In genomic region chr6:11613858-11614257, GRCh38 we compare ENCODE assay signal across 10 cellular contexts.
A peak's percentile ranks its signal among the peaks of the same experiment; 100 is the strongest.
DNase-seq lines count a peak whose midpoint lies in the region; ATAC-seq and TF ChIP-seq lines count a peak whose summit lies in the region.
"Had no signal": no experiment of that assay in that cellular context is flagged by ENCODE, and none has a peak within 500 bp of the region (broad histone marks: within the 10 kb centered on the region; RNA-seq: fewer than 3 reads in every experiment).

No MANE protein-coding gene starts in this region.

- WGBS in mesodermal cell (ENCODE audit: insufficient coverage in 2 of 2), 2 experiments, result 58 to 73% methylated on average over 3 of the region's 4 CpGs
- WGBS in psoas muscle, 3 donors, result 57 to 61% (median 58%) methylated on average over 4 of the region's 4 CpGs

- intact Hi-C loops in psoas muscle (cut with DNase I), result no loop called here

- CTCF ChIA-PET in AG04450 (lab: Charles Lee), result interaction anchor here (0.9 kb wide), 1 partner anchor 29 kb away, joined by 4 read pairs; no protein-coding TSS in a partner anchor

- no peaks in the 10 kb centered on the region for H3K36me3 ChIP-seq in mesodermal cell (ENCODE audit: control insufficient read depth, insufficient read depth, low read length)
- H3K36me3 ChIP-seq in WERI-Rb-1, result no peaks in the 10 kb centered on the region
- no peaks in the 10 kb centered on the region for H3K36me3 ChIP-seq in psoas muscle (ENCODE audit: insufficient read depth in 1 of 2, low read depth in 1 of 2)
- H3K36me3 ChIP-seq: BLaER1 treated with 17β-estradiol and CSF1 and Interleukin-3, amounts not matched to agents 10 nM and 100 nM; heart left ventricle had no signal

- H3K4me3 ChIP-seq in AG04450 (ENCODE audit: low read depth, low read length), result no peak overlapping the region
- H3K4me3 ChIP-seq in mesodermal cell (ENCODE audit: extremely low read depth, insufficient read depth, low read length, poor library complexity, severe bottlenecking), result no peak overlapping the region
- no peak overlapping the region for H3K4me3 ChIP-seq in WERI-Rb-1 (ENCODE audit: low read depth, low read length)
- no peak overlapping the region for H3K4me3 ChIP-seq in psoas muscle
- H3K4me3 ChIP-seq: BLaER1 treated with 17β-estradiol and CSF1 and Interleukin-3, amounts not matched to agents 10 nM and 100 nM; heart left ventricle had no signal

- H3K4me1 ChIP-seq in mesodermal cell (ENCODE audit: control insufficient read depth, insufficient read depth, low read length, poor library complexity, severe bottlenecking) (peaks cover 53% of the 10 kb centered on the region), psoas muscle (no peaks in the 10 kb centered on the region)

- TF ChIP-seq CTCF in AG04450 (IDR thresholded peaks at IDR 0.05; ENCODE audit: low read depth, low read length) (no peak), WERI-Rb-1 (IDR thresholded peaks at IDR 0.05; ENCODE audit: low read depth, low read length) (no peak), psoas muscle (IDR thresholded peaks at IDR 0.05) (no peak)

- H3K27ac ChIP-seq in AG04450 (ENCODE audit: low read depth, low read length), result peak overlapping the region; percentile 96
- H3K27ac ChIP-seq in mesodermal cell (ENCODE audit: low read depth, low read length, severe bottlenecking), result peak overlapping the region; percentile 88
- no peak overlapping the region for H3K27ac ChIP-seq in WERI-Rb-1
- H3K27ac ChIP-seq in psoas muscle, result no peak overlapping the region
- H3K27ac ChIP-seq: BLaER1 treated with 17β-estradiol and CSF1 and Interleukin-3, amounts not matched to agents 10 nM and 100 nM had no signal

- H3K27me3 ChIP-seq in AG04450 (ENCODE audit: control insufficient read depth, insufficient read depth, low read length), result no peaks in the 10 kb centered on the region
- no peaks in the 10 kb centered on the region for H3K27me3 ChIP-seq in WERI-Rb-1 (ENCODE audit: insufficient read depth, low read depth, severe bottlenecking)
- peaks cover 0 to under 1% (median 0%) of the 10 kb centered on the region in 3 donors for H3K27me3 ChIP-seq in psoas muscle (ENCODE audit: insufficient read depth in 3 of 3, low read length in 2 of 3)
- H3K27me3 ChIP-seq: BLaER1 treated with 17β-estradiol and CSF1 and Interleukin-3, amounts not matched to agents 10 nM and 100 nM; heart left ventricle had no signal

- H3K9me3 ChIP-seq in AG04450 (ENCODE audit: control insufficient read depth, insufficient read depth, low read length), result no peaks in the 10 kb centered on the region
- no peaks in the 10 kb centered on the region for H3K9me3 ChIP-seq in mesodermal cell (ENCODE audit: control insufficient read depth, low read length)
- H3K9me3 ChIP-seq in WERI-Rb-1 (ENCODE audit: severe bottlenecking), result no peaks in the 10 kb centered on the region
- no peaks in the 10 kb centered on the region for H3K9me3 ChIP-seq in psoas muscle
- H3K9me3 ChIP-seq: BLaER1 treated with 17β-estradiol and CSF1 and Interleukin-3, amounts not matched to agents 10 nM and 100 nM; heart left ventricle had no signal

- ATAC-seq in GM21723 (IDR thresholded peaks at IDR 0.05; ENCODE audit: unreplicated experiment) (no peak), psoas muscle (no peak)
- ATAC-seq: heart left ventricle had no signal

- POLR2A ChIA-PET in AG04450 (lab: Yijun Ruan, JAX), result interaction anchor here (1.0 to 2.6 kb wide), 2 partner anchors 36 to 40 kb away, joined by 7 to 11 read pairs; no protein-coding TSS in a partner anchor

- DNase-seq in AG04450 (ENCODE audit: low read depth, low spot score) (peak; percentile 93), LHCN-M2 (ENCODE audit: low read depth) (peak; percentile 93), dermis blood vessel endothelial cell (peak; percentile 97), WERI-Rb-1 (no peak), psoas muscle (no peak), UCSD-AML1 (lab: John Stamatoyannopoulos, UW; ENCODE audit: unreplicated experiment) (no peak)
- DNase-seq: heart left ventricle had no signal

Comparison
In these comparisons a context has a peak if more than half of its experiments do, and no peak if none do; other contexts are left out.
1. DNase-seq: peak in AG04450 (single experiment), LHCN-M2 (single experiment) and dermis blood vessel endothelial cell (single experiment); none in WERI-Rb-1 (single experiment), psoas muscle (0 of 2) and UCSD-AML1 (single experiment).
2. H3K27ac ChIP-seq: peak in AG04450 (single experiment) and mesodermal cell (single experiment); none in WERI-Rb-1 (single experiment) and psoas muscle (single experiment).